Comparison of ENCODE assay signal across 7 cellular contexts in genomic region chr16:2026461-2027023, GRCh38. TPM values are rescaled to one million over a fixed set of nuclear protein-coding genes. Genes with fewer than 3 reads are reported as not detected.
A peak's percentile ranks its signal among the peaks of the same experiment; 100 is the strongest.
DNase-seq lines count a peak whose midpoint lies in the region; ATAC-seq and TF ChIP-seq lines count a peak whose summit lies in the region.

Gene NHERF2 (plus strand): TSS chr16:2026902. CDS start chr16:2027006, 104 bp downstream.

- H3K27ac ChIP-seq in Panc1 (ENCODE audit: low read length) (peak within 1 kb of the TSS; percentile 77), thyroid gland (peak within 1 kb of the TSS in 2 of 3 donors; percentile 50 to 61)

- POLR2A ChIA-PET in Panc1 (lab: Charles Lee) = interaction anchor here (0.6 kb wide), 1 partner anchor 148 kb away, joined by 4 read pairs; no protein-coding TSS in a partner anchor

- in situ Hi-C loops in Panc1 (cut with HindIII; ENCODE audit: low pct_unique_long_range_greater_than_20kb, low sequenced_read_pairs) = no loop called here

- peak; percentile 63 for DNase-seq in GM20000 (ENCODE audit: low spot score)
- DNase-seq in Panc1 (ENCODE audit: low read depth, low spot score) = no peak
- DNase-seq in dermis blood vessel endothelial cell = peak; percentile 53
- DNase-seq in lower leg skin (ENCODE audit: low spot score in 2 of 2) = no peak
- DNase-seq in thyroid gland = peak; percentile 46
- no peak for DNase-seq in activated CD4-positive, CD25-positive, alpha-beta regulatory T cell treated with anti-CD3 and anti-CD28 coated beads, Interleukin-2, amount 50 U/mL, for 72 hours

- H3K4me3 ChIP-seq in Panc1 (ENCODE audit: low read depth in 2 of 2, low read length in 2 of 2) (peak within 1 kb of the TSS; percentile 54 to 59), lower leg skin (ENCODE audit: low read depth, poor library complexity, severe bottlenecking) (peak within 1 kb of the TSS; percentile 31), thyroid gland (replicated peaks in 1 of 3) (peak within 1 kb of the TSS in 2 of 3 donors; percentile 51 to 65)

- BruUV-seq in Panc1 (replicated peaks; lab: Mats Ljungman, UMichigan) = no TSS peak

- CTCF ChIA-PET in Panc1 (lab: Charles Lee) = interaction anchor here (0.6 kb wide), 1 partner anchor 30 kb away, joined by 6 read pairs; no protein-coding TSS in a partner anchor

- TF ChIP-seq CTCF in GM20000 (IDR thresholded peaks at IDR 0.05; ENCODE audit: extremely low read depth, missing control alignments) (no peak), Panc1 (IDR thresholded peaks at IDR 0.05) (no peak), lower leg skin (IDR thresholded peaks at IDR 0.05) (no peak), thyroid gland (IDR thresholded peaks at IDR 0.05) (no peak)

- H3K9me3 ChIP-seq in Panc1 (ENCODE audit: control insufficient read depth, insufficient read depth, low read depth, low read length) = no peaks in the 10 kb centered on the region
- H3K9me3 ChIP-seq in thyroid gland = no peaks in the 10 kb centered on the region

- H3K36me3 ChIP-seq in Panc1 (ENCODE audit: control insufficient read depth, insufficient read depth, low read length) = no peaks in the 10 kb centered on the region
- no peaks in the 10 kb centered on the region for H3K36me3 ChIP-seq in thyroid gland

- TF ChIP-seq POLR2A in lower leg skin (IDR thresholded peaks at IDR 0.05) (no peak), thyroid gland (IDR thresholded peaks at IDR 0.05) (peak in 1 of 2 donors; percentile 42)

- ATAC-seq in Panc1 (peak; percentile 43), GM18909 (IDR thresholded peaks at IDR 0.05; ENCODE audit: poor library complexity, unreplicated experiment) (no peak)

- 12% methylated on average over 26 of the region's 59 CpGs; no CpG with 5 or more reads in 1 of the 2 donors for WGBS in lower leg skin, 2 donors
- WGBS in thyroid gland, 2 donors = 24% methylated on average over 18 of the region's 59 CpGs; no CpG with 5 or more reads in 1 of the 2 donors

- H3K4me1 ChIP-seq in Panc1 (ENCODE audit: control insufficient read depth, insufficient read depth, low read length) (peaks cover 57% of the 10 kb centered on the region), thyroid gland (peaks cover 11 to 40% of the 10 kb centered on the region in 2 donors)

- intact Hi-C loops in Panc1 (cut with micrococcal nuclease; ENCODE audit: unreplicated experiment) = loop anchor here (10.0 kb wide), 1 partner anchor 118 kb away; the partner anchor contains the start of gene RAB26
- intact Hi-C loops in lower leg skin (cut with DNase I; ENCODE audit: low total_unique reads) = no loop called here
- intact Hi-C loops in thyroid gland (cut with DNase I) = loop anchor here (2.0 kb wide), 1 partner anchor 18 kb away; no protein-coding TSS in a partner anchor

- H3K27me3 ChIP-seq in Panc1 (ENCODE audit: control insufficient read depth, insufficient read depth, low read length) (no peaks in the 10 kb centered on the region), thyroid gland (no peaks in the 10 kb centered on the region)

RNA-seq across cellular contexts. Expression of gene NHERF2, which starts in this region (rescaled TPM):
- 174 TPM for total RNA-seq in Panc1 (2021; ENCODE audit: unreplicated experiment)
- 287 TPM for polyA plus RNA-seq in Panc1 (2012; ENCODE audit: insufficient read length)
- 33.5 and 79.6 TPM in 2 replicates for total RNA-seq in dermis blood vessel endothelial cell
- 10 to 100 TPM; 11.9 to 30.6 (median 27.3) TPM for total RNA-seq in lower leg skin
- 100 to 1,000 TPM in 1 of 4 donors, 10 to 100 TPM in 3; 73.8 to 146 (median 81.6) TPM for total RNA-seq in thyroid gland

Comparison
In these comparisons a context has a peak if more than half of its experiments do, and no peak if none do; other contexts are left out.
1. DNase-seq: peak in GM20000 (single experiment), dermis blood vessel endothelial cell (single experiment) and thyroid gland (2 of 2); none in Panc1 (single experiment), lower leg skin (0 of 2) and activated CD4-positive, CD25-positive, alpha-beta regulatory T cell treated with anti-CD3 and anti-CD28 coated beads, Interleukin-2, amount 50 U/mL, for 72 hours (single experiment).
2. Peak in every context shown above with its lines, with median percentiles within 50 percentile points of each other: H3K4me3 ChIP-seq.